23 cellular contexts compared by ENCODE assay signal in genomic region chr6:168934856-168935627, GRCh38.
"Had no signal": no experiment of that assay in that cellular context is flagged by ENCODE, and none has a peak within 500 bp of the region (broad histone marks: within the 10 kb centered on the region; RNA-seq: fewer than 3 reads in every experiment).

No MANE protein-coding gene starts in this region.

- H3K4me1 Mint-ChIP-seq: natural killer cell had no signal

- H3K4me3 ChIP-seq: coronary artery, gastrocnemius medialis, ovary, prostate gland, right atrium auricular region, skin epidermis, thyroid gland, upper lobe of right lung had no signal

- H3K9me3 ChIP-seq: gastrocnemius medialis, ovary, prostate gland, right atrium auricular region, thyroid gland, upper lobe of right lung had no signal

- H3K36me3 Mint-ChIP-seq: natural killer cell had no signal

- H3K9me3 Mint-ChIP-seq: natural killer cell; stimulated activated naive CD8-positive, alpha-beta T cell treated with anti-CD3 and anti-CD28 coated beads, Interleukin-15, Interleukin-2, amounts not matched to agents 100 ng/mL and 50 ng/mL, for 24 hours had no signal

- H3K4me3 Mint-ChIP-seq: natural killer cell; stimulated activated naive CD8-positive, alpha-beta T cell treated with anti-CD3 and anti-CD28 coated beads, Interleukin-15, Interleukin-2, amounts not matched to agents 100 ng/mL and 50 ng/mL, for 24 hours had no signal

- H3K36me3 ChIP-seq: gastrocnemius medialis, ovary, prostate gland, right atrium auricular region, thyroid gland, upper lobe of right lung, WERI-Rb-1 had no signal

- H3K27me3 ChIP-seq: gastrocnemius medialis, ovary, right atrium auricular region, thyroid gland, upper lobe of right lung had no signal

- DNase-seq: activated CD4-positive, alpha-beta T cell treated with anti-CD3 and anti-CD28 coated beads, Interleukin-2, amount 50 U/mL, for 4 hours; activated CD4-positive, CD25-positive, alpha-beta regulatory T cell treated with anti-CD3 and anti-CD28 coated beads, Interleukin-2, amount 50 U/mL, for 72 hours; activated naive CD4-positive, alpha-beta T cell treated with Interleukin-2 at 50 U/mL for 16 hours; activated T-cell treated with anti-CD3 and anti-CD28 coated beads, Interleukin-2, amount 50 U/mL, for 48 hours; cerebellar nuclear complex; gastrocnemius medialis; hippocampal formation; left ventricle myocardium superior; mammary epithelial cell; midbrain; natural killer cell; ovary; stimulated activated CD4-positive, alpha-beta T cell treated with anti-CD3 and anti-CD28 coated beads, Interleukin-1b, Interleukin-23, amount 100 ng/mL, for 48 hours; substantia nigra; thyroid gland; upper lobe of right lung; WERI-Rb-1 had no signal

- ATAC-seq: gastrocnemius medialis, left ventricle myocardium superior, natural killer cell, upper lobe of right lung had no signal

- H3K4me1 ChIP-seq: prostate gland, right atrium auricular region, thyroid gland, upper lobe of right lung had no signal

- H3K27ac ChIP-seq: coronary artery, epithelial cell of prostate, gastrocnemius medialis, prostate gland, right atrium auricular region, thyroid gland, upper lobe of right lung, WERI-Rb-1 had no signal

- H3K27ac Mint-ChIP-seq: natural killer cell; stimulated activated naive CD8-positive, alpha-beta T cell treated with anti-CD3 and anti-CD28 coated beads, Interleukin-15, Interleukin-2, amounts not matched to agents 100 ng/mL and 50 ng/mL, for 24 hours had no signal
